ENCODE assay signal across 14 cellular contexts in the genomic region with DNA sequence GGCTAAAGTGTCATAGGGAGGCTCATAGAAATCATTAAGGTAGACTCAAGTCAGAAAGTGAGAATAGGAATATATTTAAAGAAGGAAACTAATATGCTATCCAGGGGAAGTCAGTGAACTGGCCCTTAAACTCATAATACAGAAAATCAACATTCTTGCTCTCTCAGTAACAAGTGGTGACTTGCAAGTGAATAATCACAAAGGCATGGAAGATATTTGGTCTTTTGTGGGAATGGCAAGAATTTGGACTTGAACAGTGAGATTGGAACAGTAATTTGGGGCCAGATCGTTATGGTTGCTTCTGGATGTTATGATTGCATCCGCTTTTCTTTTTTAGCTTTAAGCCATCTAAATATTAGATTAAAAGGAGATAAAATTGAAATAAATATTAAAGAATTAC.
DNase-seq lines count a peak whose midpoint lies in the region; ATAC-seq and TF ChIP-seq lines count a peak whose summit lies in the region.
"Had no signal": no experiment of that assay in that cellular context is flagged by ENCODE, and none has a peak within 500 bp of the region (broad histone marks: within the 10 kb centered on the region; RNA-seq: fewer than 3 reads in every experiment).

No MANE protein-coding gene starts in this region.

- H3K56ac ChIP-seq in mesendoderm (ENCODE audit: low read length): no peak overlapping the region

- no peak overlapping the region for H3K9ac ChIP-seq in mesendoderm (ENCODE audit: low read length)
- H3K9ac ChIP-seq: parathyroid adenoma had no signal

- ATAC-seq in HG02884 (IDR thresholded peaks at IDR 0.05; ENCODE audit: unreplicated experiment): no peak

- no peak overlapping the region for H3K23ac ChIP-seq in mesendoderm (ENCODE audit: low read length)

- H3K27ac ChIP-seq in mesendoderm (ENCODE audit: low read depth, low read length): no peak overlapping the region
- H3K27ac ChIP-seq: parathyroid adenoma had no signal

- no peak overlapping the region for H2BK15ac ChIP-seq in mesendoderm (replicated peaks; ENCODE audit: low read depth)

- no peak overlapping the region for H4K8ac ChIP-seq in mesendoderm (ENCODE audit: low read depth, low read length)

- no peak for TF ChIP-seq CTCF in AG09309 (IDR thresholded peaks at IDR 0.05; ENCODE audit: control insufficient read depth, insufficient read depth, low read depth, low read length, missing control alignments)
- TF ChIP-seq CTCF in cardiac fibroblast (IDR thresholded peaks at IDR 0.05; ENCODE audit: low read depth, low read length): no peak
- no peak for TF ChIP-seq CTCF in glutamatergic neuron (IDR thresholded peaks at IDR 0.05; ENCODE audit: partially characterized antibody, unreplicated experiment)

- H3K4me3 Mint-ChIP-seq in glutamatergic neuron (ENCODE audit: unreplicated experiment): no peak overlapping the region
- H3K4me3 Mint-ChIP-seq: activated B cell treated with CpG ODN at 0.5 μM for 24 hours, CD14-positive monocyte had no signal

- no peak overlapping the region for H3K18ac ChIP-seq in mesendoderm (ENCODE audit: low read length)

- H3K36me3 ChIP-seq in mesendoderm (ENCODE audit: control insufficient read depth, insufficient read depth, low read length): no peaks in the 10 kb centered on the region

- no peaks in the 10 kb centered on the region for H3K9me3 Mint-ChIP-seq in glutamatergic neuron (ENCODE audit: unreplicated experiment)
- H3K9me3 Mint-ChIP-seq: activated B cell treated with CpG ODN at 0.5 μM for 24 hours had no signal

- H2BK5ac ChIP-seq in mesendoderm (ENCODE audit: low read length): no peak overlapping the region

- H3K4me2 ChIP-seq in mesendoderm (ENCODE audit: low read length): no peak overlapping the region

- no peaks in the 10 kb centered on the region for H3K27me3 Mint-ChIP-seq in glutamatergic neuron (ENCODE audit: unreplicated experiment)
- H3K27me3 Mint-ChIP-seq: activated B cell treated with CpG ODN at 0.5 μM for 24 hours had no signal

- intact Hi-C loops in posterior vena cava (cut with DNase I): no loop called here

- peak; percentile 78 for DNase-seq in AG09309 (ENCODE audit: low read depth)
- peak; percentile 76 to 94 for DNase-seq in cardiac fibroblast (ENCODE audit: low read depth in 2 of 2)
- DNase-seq in mesendoderm: peak; percentile 11
- no peak for DNase-seq in NCI-H1105 (lab: John Stamatoyannopoulos, UW)
- DNase-seq in glutamatergic neuron: no peak
- DNase-seq in posterior vena cava (ENCODE audit: low spot score): no peak
- DNase-seq: activated B cell treated with CpG ODN at 0.5 μM for 24 hours; activated T-cell treated with anti-CD3 and anti-CD28 coated beads for 4 hours; effector memory CD4-positive, alpha-beta T cell; stimulated activated CD4-positive, alpha-beta T cell treated with anti-CD3 and anti-CD28 coated beads, Interleukin-2, amount 100 ng/mL, for 24 hours had no signal

- H3K27ac Mint-ChIP-seq in glutamatergic neuron (ENCODE audit: unreplicated experiment): no peak overlapping the region
- H3K27ac Mint-ChIP-seq: activated B cell treated with CpG ODN at 0.5 μM for 24 hours, CD14-positive monocyte had no signal

- H3K4me1 Mint-ChIP-seq in glutamatergic neuron (ENCODE audit: low read depth, unreplicated experiment): no peaks in the 10 kb centered on the region
- H3K4me1 Mint-ChIP-seq: activated B cell treated with CpG ODN at 0.5 μM for 24 hours, CD14-positive monocyte had no signal

- H4K5ac ChIP-seq in mesendoderm (ENCODE audit: low read length): no peak overlapping the region

- TF ChIP-seq RAD21 in Ishikawa (IDR thresholded peaks at IDR 0.05; ENCODE audit: low read depth): no peak

- WGBS in mesendoderm (ENCODE audit: extremely low coverage, insufficient coverage, low lambda C conversion rate): no CpG with 5 or more reads among the region's 2 CpGs

- no peaks in the 10 kb centered on the region for H3K4me1 ChIP-seq in mesendoderm (ENCODE audit: control insufficient read depth, low read depth, low read length)
- H3K4me1 ChIP-seq: parathyroid adenoma had no signal

- H2AK5ac ChIP-seq in mesendoderm (ENCODE audit: low read length): no peak overlapping the region

- no peaks in the 10 kb centered on the region for H3K79me2 ChIP-seq in mesendoderm (ENCODE audit: control insufficient read depth, insufficient read depth, low read length)
- H3K79me2 ChIP-seq: parathyroid adenoma had no signal

- H3K36me3 Mint-ChIP-seq in glutamatergic neuron (ENCODE audit: unreplicated experiment): peaks cover 26% of the 10 kb centered on the region
- H3K36me3 Mint-ChIP-seq: CD14-positive monocyte had no signal

- no peak overlapping the region for H2BK120ac ChIP-seq in mesendoderm (ENCODE audit: low read depth, low read length)

- H3K4ac ChIP-seq in mesendoderm (ENCODE audit: low read depth, low read length): no peak overlapping the region

- no peaks in the 10 kb centered on the region for H3K27me3 ChIP-seq in mesendoderm (ENCODE audit: insufficient read depth, low read length, poor library complexity)

- H3K79me1 ChIP-seq in mesendoderm (ENCODE audit: low read length): no peaks in the 10 kb centered on the region

- H3K4me3 ChIP-seq in AG09309 (ENCODE audit: control insufficient read depth, low read depth, low read length): no peak overlapping the region
- no peak overlapping the region for H3K4me3 ChIP-seq in cardiac fibroblast (replicated peaks in 1 of 2; ENCODE audit: low read depth in 2 of 2, low read length in 2 of 2)
- H3K4me3 ChIP-seq in mesendoderm (ENCODE audit: low read length): no peak overlapping the region

- TF ChIP-seq EP300 in Ishikawa (IDR thresholded peaks at IDR 0.05; ENCODE audit: borderline replicate concordance): no peak

TF ChIP-seq in Ishikawa, 13 proteins besides CTCF, POLR2A, EP300 and RAD21:
- TF ChIP-seq ZBTB7A (IDR thresholded peaks at IDR 0.05; ENCODE audit: low read depth) (no peak), TEAD4 (IDR thresholded peaks at IDR 0.05) (peak; percentile 74)

Comparison
In these comparisons a context has a peak if more than half of its experiments do, and no peak if none do; other contexts are left out.
1. DNase-seq: peak in AG09309 (single experiment), cardiac fibroblast (2 of 2) and mesendoderm (single experiment); none in NCI-H1105 (single experiment), glutamatergic neuron (single experiment) and posterior vena cava (single experiment).